In genomic region chr17:50697076-50697475, GRCh38 we compare ENCODE assay signal across 17 cellular contexts. TPM values are rescaled to one million over a fixed set of nuclear protein-coding genes. Genes with fewer than 3 reads are reported as not detected.
DNase-seq lines count a peak whose midpoint lies in the region; ATAC-seq and TF ChIP-seq lines count a peak whose summit lies in the region.
"Had no signal": no experiment of that assay in that cellular context is flagged by ENCODE, and none has a peak within 500 bp of the region (broad histone marks: within the 10 kb centered on the region; RNA-seq: fewer than 3 reads in every experiment).

No MANE protein-coding gene starts in this region.

- H3K27ac ChIP-seq in PC-9 (peak overlapping the region; percentile 9; the same call in 1 of the 2 replicates), esophagus squamous epithelium (peak overlapping the region in 3 of 4 donors; percentile 9 to 60 (median 56)), SJCRH30 (no peak overlapping the region)

- peak overlapping the region; percentile 56 for H3K27ac Mint-ChIP-seq in activated T-cell treated with anti-CD3 and anti-CD28 coated beads, Interleukin-2, amount 50 U/mL, for 24 hours
- H3K27ac Mint-ChIP-seq: stimulated activated naive B cell treated with anti-CD40 and anti-IgM and Interleukin-4, amounts not matched to agents 10 μg/mL and 1 μg/mL and 100 μg/mL, for 72 hours had no signal

- no peak for DNase-seq in activated T-cell treated with anti-CD3 and anti-CD28 coated beads, Interleukin-2, amount 50 U/mL, for 24 hours
- DNase-seq in activated T-cell treated with anti-CD3 and anti-CD28 coated beads for 4 hours = no peak
- no peak for DNase-seq in PC-9
- DNase-seq in esophagus squamous epithelium (lab: John Stamatoyannopoulos, UW) = no peak
- DNase-seq in sciatic nerve (ENCODE audit: low spot score) = peak; percentile 9
- no peak for DNase-seq in islet precursor cell
- DNase-seq in SJCRH30 = no peak
- no peak for DNase-seq in stimulated activated naive CD8-positive, alpha-beta T cell treated with anti-CD3 and anti-CD28 coated beads, Interleukin-15, Interleukin-2, amounts not matched to agents 100 U/mL and 50 U/mL, for 24 hours
- DNase-seq: activated effector memory CD4-positive, alpha-beta T cell treated with Interleukin-2 at 50 U/mL for 16 hours; Kasumi-1; NCI-H1105 treated with DMSO at 0.1 percent for 48 hours; NCI-H2171; RPMI8226; stimulated activated naive B cell treated with anti-CD40 and anti-IgM and Interleukin-4, amounts not matched to agents 10 μg/mL and 1 μg/mL and 100 μg/mL, for 72 hours; trophoblast cell had no signal

- peak overlapping the region; percentile 11 for H3K4me2 ChIP-seq in PC-9

- H3K36me3 Mint-ChIP-seq in activated T-cell treated with anti-CD3 and anti-CD28 coated beads, Interleukin-2, amount 50 U/mL, for 24 hours (ENCODE audit: low read depth) = peaks cover 96% of the 10 kb centered on the region

- CTCF ChIA-PET in PC-9 (lab: Charles Lee) = interaction anchor here (0.6 kb wide), 1 partner anchor 127 kb away, joined by 10 read pairs; no protein-coding TSS in a partner anchor

- no peaks in the 10 kb centered on the region for H3K27me3 Mint-ChIP-seq in activated T-cell treated with anti-CD3 and anti-CD28 coated beads, Interleukin-2, amount 50 U/mL, for 24 hours
- H3K27me3 Mint-ChIP-seq: stimulated activated naive B cell treated with anti-CD40 and anti-IgM and Interleukin-4, amounts not matched to agents 10 μg/mL and 1 μg/mL and 100 μg/mL, for 72 hours had no signal

- H4K20me1 ChIP-seq in PC-9 (ENCODE audit: insufficient read depth) = peaks cover 5% of the 10 kb centered on the region

- H3F3A ChIP-seq in PC-9 (ENCODE audit: insufficient read depth, low read depth) = peaks cover 99% of the 10 kb centered on the region

- no peaks in the 10 kb centered on the region for H3K9me2 ChIP-seq in PC-9 (ENCODE audit: insufficient read depth)

- BruUV-seq in PC-9 (replicated peaks; lab: Mats Ljungman, UMichigan) = no TSS peak

- H3K36me3 ChIP-seq in PC-9 (ENCODE audit: low read depth) (peaks cover 61% of the 10 kb centered on the region), esophagus squamous epithelium (peaks cover 3 to 83% (median 27%) of the 10 kb centered on the region in 3 donors), SJCRH30 (peaks cover 61% of the 10 kb centered on the region)

- no peak for ATAC-seq in sciatic nerve
- ATAC-seq in stimulated activated naive CD8-positive, alpha-beta T cell treated with anti-CD3 and anti-CD28 coated beads, Interleukin-15, Interleukin-2, amounts not matched to agents 100 U/mL and 50 U/mL, for 24 hours = no peak
- ATAC-seq: stimulated activated naive B cell treated with anti-CD40 and anti-IgM and Interleukin-4, amounts not matched to agents 10 μg/mL and 1 μg/mL and 100 μg/mL, for 72 hours had no signal

- H3K4me3 ChIP-seq in PC-9 (no peak overlapping the region), esophagus squamous epithelium (no peak overlapping the region), SJCRH30 (no peak overlapping the region)

- TF ChIP-seq POLR2A in esophagus squamous epithelium (IDR thresholded peaks at IDR 0.05) = no peak

- H3K4me1 Mint-ChIP-seq in activated T-cell treated with anti-CD3 and anti-CD28 coated beads, Interleukin-2, amount 50 U/mL, for 24 hours (ENCODE audit: low read depth) = peaks cover 20% of the 10 kb centered on the region

- 63 to 79% methylated on average over 3 of the region's 3 CpGs for WGBS in esophagus squamous epithelium, 2 donors

- POLR2A ChIA-PET in PC-9 (lab: Charles Lee; ENCODE audit: unreplicated experiment) = interaction anchor here (0.6 kb wide), 1 partner anchor 331 kb away, joined by 3 read pairs; no protein-coding TSS in a partner anchor

- peaks cover 31% of the 10 kb centered on the region for H3K79me2 ChIP-seq in PC-9 (ENCODE audit: low read depth)

- H3K9me3 Mint-ChIP-seq in activated T-cell treated with anti-CD3 and anti-CD28 coated beads, Interleukin-2, amount 50 U/mL, for 24 hours = no peaks in the 10 kb centered on the region
- H3K9me3 Mint-ChIP-seq: CD14-positive monocyte; neural crest cell; stimulated activated naive B cell treated with anti-CD40 and anti-IgM and Interleukin-4, amounts not matched to agents 10 μg/mL and 1 μg/mL and 100 μg/mL, for 72 hours had no signal

- H3K4me1 ChIP-seq in PC-9 (replicated peaks; ENCODE audit: insufficient read depth) = peaks cover 91% of the 10 kb centered on the region
- peaks cover 0 to 70% (median 2%) of the 10 kb centered on the region in 3 donors for H3K4me1 ChIP-seq in esophagus squamous epithelium
- no peaks in the 10 kb centered on the region for H3K4me1 ChIP-seq in SJCRH30

- H2AFZ ChIP-seq in PC-9 = no peak overlapping the region

- TF ChIP-seq CTCF in PC-9 (conservative IDR thresholded peaks at IDR 0.05) = no peak
- peak in 3 of 6 experiments; percentile 11 to 32 (median 21) for TF ChIP-seq CTCF in esophagus squamous epithelium (IDR thresholded peaks at IDR 0.05)

- no peak overlapping the region for H3K4me3 Mint-ChIP-seq in activated T-cell treated with anti-CD3 and anti-CD28 coated beads, Interleukin-2, amount 50 U/mL, for 24 hours
- H3K4me3 Mint-ChIP-seq: CD14-positive monocyte; neural crest cell; stimulated activated naive B cell treated with anti-CD40 and anti-IgM and Interleukin-4, amounts not matched to agents 10 μg/mL and 1 μg/mL and 100 μg/mL, for 72 hours had no signal

- H3K27me3 ChIP-seq in PC-9 (ENCODE audit: insufficient read depth, low read depth) (no peaks in the 10 kb centered on the region), esophagus squamous epithelium (no peaks in the 10 kb centered on the region), SJCRH30 (no peaks in the 10 kb centered on the region)

- intact Hi-C loops in PC-9 (cut with micrococcal nuclease; ENCODE audit: unreplicated experiment) = loop anchor here (5.0 to 10.0 kb wide), 2 partner anchors 145 to 492 kb away; partner anchors contain the start of gene COL1A1
- intact Hi-C loops in esophagus squamous epithelium (cut with DNase I) = no loop called here
- intact Hi-C loops in sciatic nerve (cut with DNase I) = no loop called here

- no peaks in the 10 kb centered on the region for H3K9me3 ChIP-seq in PC-9 (ENCODE audit: insufficient read depth, low read depth)
- no peaks in the 10 kb centered on the region for H3K9me3 ChIP-seq in esophagus squamous epithelium
- no peaks in the 10 kb centered on the region for H3K9me3 ChIP-seq in SJCRH30 (replicated peaks)

RNA-seq across cellular contexts. Expression of gene ANKRD40, which starts 10.6 kb away (rescaled TPM):
- total RNA-seq in PC-9 (2021) (24.4 and 33.5 TPM in 2 replicates), esophagus squamous epithelium (10 to 100 TPM; 10.7 to 34.9 (median 17.9) TPM), sciatic nerve (106 TPM)
- total RNA-seq in SJCRH30 (2014; rRNA removed; shearing (Covaris generic)) = 42.3 and 48.1 TPM in 2 replicates

RNA-seq across cellular contexts. Expression of gene LUC7L3, which starts 22.3 kb away (rescaled TPM):
- total RNA-seq in PC-9 (2021) = 147 and 212 TPM in 2 replicates
- 10 to 100 TPM; 18.0 to 95.2 (median 31.5) TPM for total RNA-seq in esophagus squamous epithelium
- total RNA-seq in sciatic nerve = 229 TPM
- total RNA-seq in SJCRH30 (2014; rRNA removed; shearing (Covaris generic)) = 54.9 and 84.7 TPM in 2 replicates
